ENCODE assay signal across 8 cellular contexts in genomic region chr18:9916067-9916684, GRCh38. TPM values are rescaled to one million over a fixed set of nuclear protein-coding genes. Genes with fewer than 3 reads are reported as not detected.
DNase-seq lines count a peak whose midpoint lies in the region; TF ChIP-seq lines count a peak whose summit lies in the region.

No MANE protein-coding gene starts in this region.

- H3K27me3 ChIP-seq in Peyer's patch: no peaks in the 10 kb centered on the region
- H3K27me3 ChIP-seq in esophagus (ENCODE audit: control insufficient read depth in 1 of 2, insufficient read depth in 2 of 2, low read length in 2 of 2): no peaks in the 10 kb centered on the region

- DNase-seq in GM12864 (ENCODE audit: low read depth) (no peak), Peyer's patch (no peak), renal cortical epithelial cell (ENCODE audit: low read depth) (peak; percentile 71), UCSD-AML1 (lab: John Stamatoyannopoulos, UW; ENCODE audit: unreplicated experiment) (no peak), NCI-H2171 treated with DMSO at 0.1 percent for 48 hours (lab: John Stamatoyannopoulos, UW) (no peak), posterior cingulate gyrus (no peak)
- DNase-seq in activated CD8-positive, alpha-beta memory T cell treated with anti-CD3 and anti-CD28 coated beads for 24 hours: no peak

- H3K36me3 ChIP-seq in Peyer's patch: no peaks in the 10 kb centered on the region
- H3K36me3 ChIP-seq in esophagus (ENCODE audit: control insufficient read depth in 2 of 2, insufficient read depth in 2 of 2, low read length in 1 of 2): no peaks in the 10 kb centered on the region

- no peak for TF ChIP-seq CTCF in GM12864 (IDR thresholded peaks at IDR 0.05; ENCODE audit: low read depth, low read length, missing control alignments)
- TF ChIP-seq CTCF in Peyer's patch (IDR thresholded peaks at IDR 0.05): no peak

- H3K4me1 ChIP-seq in Peyer's patch (peaks cover 0 to 54% (median 21%) of the 10 kb centered on the region in 4 donors), esophagus (ENCODE audit: control insufficient read depth in 2 of 2, insufficient read depth in 2 of 2, low read length in 1 of 2) (peaks cover 2 to 8% of the 10 kb centered on the region in 2 donors)

- intact Hi-C loops in posterior cingulate gyrus (cut with DNase I): loop anchor here (10.0 kb wide), 2 partner anchors 111 to 231 kb away; no protein-coding TSS in a partner anchor

- H3K9me3 ChIP-seq in Peyer's patch: no peaks in the 10 kb centered on the region
- H3K9me3 ChIP-seq in esophagus (ENCODE audit: control insufficient read depth in 2 of 2, insufficient read depth in 1 of 2, low read depth in 1 of 2, low read length in 1 of 2): no peaks in the 10 kb centered on the region

- no peak for TF ChIP-seq POLR2A in Peyer's patch (IDR thresholded peaks at IDR 0.05)

- H3K4me3 ChIP-seq in GM12864 (ENCODE audit: low read depth, low read length): peak overlapping the region; percentile 95
- H3K4me3 ChIP-seq in Peyer's patch: peak overlapping the region in 2 of 4 donors; percentile 90 to 99
- peak overlapping the region in 1 of 2 donors; percentile 90 for H3K4me3 ChIP-seq in esophagus (ENCODE audit: low read depth in 1 of 2, low read length in 2 of 2)

- 4 to 5% methylated on average over 2 of the region's 2 CpGs for WGBS in esophagus, 2 donors

- peak overlapping the region in 3 of 4 donors; percentile 46 to 100 (median 97) for H3K27ac ChIP-seq in Peyer's patch
- H3K27ac ChIP-seq in esophagus (ENCODE audit: low read depth in 2 of 2, low read length in 1 of 2): peak overlapping the region; percentile 52 to 73

RNA-seq across cellular contexts. Expression of gene VAPA, which starts 2.4 kb away (rescaled TPM):
- total RNA-seq in Peyer's patch: 100 to 1,000 TPM; 155 to 232 (median 219) TPM
- polyA plus RNA-seq in esophagus: 100 to 1,000 TPM; 127 to 189 TPM
- total RNA-seq in renal cortical epithelial cell: 296 and 403 TPM in 2 replicates

RNA-seq across cellular contexts. Expression of gene TXNDC2, which starts 30.4 kb away (rescaled TPM):
- total RNA-seq in Peyer's patch (not detected), renal cortical epithelial cell (not detected in 2 replicates)
- polyA plus RNA-seq in esophagus: under 1 TPM in 1 of 2 donors, not detected in 1; 0.06 TPM
